Comparison of ENCODE assay signal across 15 cellular contexts in genomic region chr12:98224584-98225221, GRCh38.
DNase-seq lines count a peak whose midpoint lies in the region; ATAC-seq and TF ChIP-seq lines count a peak whose summit lies in the region.
"Had no signal": no experiment of that assay in that cellular context is flagged by ENCODE, and none has a peak within 500 bp of the region (broad histone marks: within the 10 kb centered on the region; RNA-seq: fewer than 3 reads in every experiment).

No MANE protein-coding gene starts in this region.

- peak overlapping the region; percentile 77 for H3K27ac ChIP-seq in KMS-11
- no peak overlapping the region for H3K27ac ChIP-seq in breast epithelium
- H3K27ac ChIP-seq: transverse colon had no signal

- ATAC-seq in GM18502 (IDR thresholded peaks at IDR 0.05; ENCODE audit: poor library complexity, unreplicated experiment) (peak; percentile 71), GM19468 (IDR thresholded peaks at IDR 0.05; ENCODE audit: extremely low read depth, unreplicated experiment) (peak; percentile 65), HG02938 (IDR thresholded peaks at IDR 0.05; ENCODE audit: unreplicated experiment) (peak; percentile 94)
- ATAC-seq: activated CD8-positive, alpha-beta T cell treated with anti-CD3 and anti-CD28 coated beads for 36 hours had no signal

- H4K20me1 ChIP-seq in KMS-11 (ENCODE audit: insufficient read depth), result no peaks in the 10 kb centered on the region

- DNase-seq in SK-N-DZ (ENCODE audit: low spot score) (no peak), immature natural killer cell (no peak), SW 1271 (lab: John Stamatoyannopoulos, UW) (no peak), breast epithelium (ENCODE audit: low spot score in 2 of 2) (no peak)
- DNase-seq: activated CD8-positive, alpha-beta T cell treated with anti-CD3 and anti-CD28 coated beads for 36 hours; amniotic stem cell; HCEC 1CT; NCI-H748 treated with DMSO at 0.1 percent for 48 hours; retina; T-helper 1 cell; transverse colon had no signal

- H2AFZ ChIP-seq in KMS-11 (ENCODE audit: low read depth), result peak overlapping the region; percentile 63

- H3K4me1 Mint-ChIP-seq in immature natural killer cell, result no peaks in the 10 kb centered on the region

- no peaks in the 10 kb centered on the region for H3K27me3 ChIP-seq in KMS-11 (ENCODE audit: insufficient read depth, low read depth)
- H3K27me3 ChIP-seq in breast epithelium, result peaks cover 0 to 4% of the 10 kb centered on the region in 2 donors
- H3K27me3 ChIP-seq: transverse colon had no signal

- H3K27me3 Mint-ChIP-seq in immature natural killer cell (ENCODE audit: low read depth in 3 of 3), result peaks cover 3% of the 10 kb centered on the region in 3 donors

- H3K9me3 ChIP-seq in breast epithelium, result no peaks in the 10 kb centered on the region
- H3K9me3 ChIP-seq: transverse colon had no signal

- peak overlapping the region; percentile 19; the same call in 1 of the 2 replicates for H3K9ac ChIP-seq in KMS-11

- H3K27ac Mint-ChIP-seq in immature natural killer cell, result no peak overlapping the region
- H3K27ac Mint-ChIP-seq: activated CD8-positive, alpha-beta T cell treated with anti-CD3 and anti-CD28 coated beads for 36 hours had no signal

- TF ChIP-seq CTCF in KMS-11 (conservative IDR thresholded peaks at IDR 0.05; ENCODE audit: low read depth, low read length) (no peak), breast epithelium (IDR thresholded peaks at IDR 0.05) (no peak)

- H3K4me3 Mint-ChIP-seq in immature natural killer cell, result no peak overlapping the region
- H3K4me3 Mint-ChIP-seq: activated CD8-positive, alpha-beta T cell treated with anti-CD3 and anti-CD28 coated beads for 36 hours had no signal

- TF ChIP-seq POLR2A in breast epithelium (IDR thresholded peaks at IDR 0.05), result no peak

- H3K9me3 Mint-ChIP-seq in immature natural killer cell, result peaks cover 0 to 2% (median 0%) of the 10 kb centered on the region in 6 donors
- H3K9me3 Mint-ChIP-seq: activated CD8-positive, alpha-beta T cell treated with anti-CD3 and anti-CD28 coated beads for 36 hours had no signal

- intact Hi-C loops in breast epithelium (cut with DNase I; ENCODE audit: low total_unique reads), result no loop called here

- H3K36me3 ChIP-seq in KMS-11 (ENCODE audit: insufficient read depth), result no peaks in the 10 kb centered on the region
- no peaks in the 10 kb centered on the region for H3K36me3 ChIP-seq in breast epithelium
- H3K36me3 ChIP-seq: transverse colon had no signal

- H3K4me3 ChIP-seq in KMS-11 (IDR thresholded peaks at IDR 0.05; ENCODE audit: insufficient read depth, low read depth, low read length) (no peak overlapping the region), breast epithelium (no peak overlapping the region)
- H3K4me3 ChIP-seq: transverse colon had no signal

- H3K4me1 ChIP-seq in KMS-11 (ENCODE audit: low read depth, poor library complexity, severe bottlenecking) (peaks cover 32% of the 10 kb centered on the region), breast epithelium (no peaks in the 10 kb centered on the region)
- H3K4me1 ChIP-seq: transverse colon had no signal

- peak overlapping the region; percentile 80 for H3K4me2 ChIP-seq in KMS-11

- no peaks in the 10 kb centered on the region for H3K79me2 ChIP-seq in KMS-11 (ENCODE audit: insufficient read depth, low read depth)

- H3K36me3 Mint-ChIP-seq in immature natural killer cell, result no peaks in the 10 kb centered on the region
